In the genomic region with DNA sequence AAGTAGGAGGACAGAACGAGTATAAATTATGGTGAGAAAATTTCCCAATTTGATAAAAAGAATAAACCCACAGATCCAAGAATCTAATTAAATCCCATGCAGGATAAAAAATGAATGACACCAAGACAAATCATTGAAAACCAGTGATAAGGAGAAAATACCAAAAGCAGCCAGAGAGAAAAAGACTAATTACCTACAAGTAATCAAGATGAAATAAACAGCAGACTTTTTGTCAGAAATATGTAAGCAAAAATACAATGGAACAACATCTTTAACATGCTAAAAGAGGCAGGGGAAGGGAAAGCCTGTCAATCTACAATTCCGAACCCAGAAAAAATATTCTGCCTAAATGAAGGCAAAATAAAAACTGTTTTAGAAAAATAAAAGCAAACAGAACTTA, we compare ENCODE assay signal across 23 cellular contexts. TPM values are rescaled to one million over a fixed set of nuclear protein-coding genes. Genes with fewer than 3 reads are reported as not detected.
"Had no signal": no experiment of that assay in that cellular context is flagged by ENCODE, and none has a peak within 500 bp of the region (broad histone marks: within the 10 kb centered on the region; RNA-seq: fewer than 3 reads in every experiment).

No MANE protein-coding gene starts in this region.

- DNase-seq: KBM-7, MV-4-11, NCI-H1048, NCI-H1105, NCI-H1417, NCI-H1436 treated with DMSO at 0.1 percent for 48 hours, NCI-H1694, NCI-H187 treated with DMSO at 0.1 percent for 48 hours, NCI-H2029 treated with DMSO at 0.1 percent for 48 hours, NCI-H2171, NCI-H226, NCI-H446, NCI-H510A, NCI-H524 treated with DMSO at 0.1 percent for 48 hours, NCI-H69, NCI-H774, PC-3, SHP77, SK-N-SH, SW 1271 had no signal

- H3K4me2 ChIP-seq: SK-N-SH had no signal

- H3K27ac Mint-ChIP-seq: IgD-negative memory B cell had no signal

- H3K27ac ChIP-seq: RWPE1 had no signal

- H3K4me1 Mint-ChIP-seq: IgD-negative memory B cell had no signal

- H3K4me3 Mint-ChIP-seq: IgD-negative memory B cell had no signal

- H3K9ac ChIP-seq: SK-N-SH had no signal

- ATAC-seq: Panc1, PC-3 had no signal

RNA-seq across cellular contexts. Expression of a gene that starts 20.7 kb away (rescaled TPM):
- polyA plus RNA-seq: IgD-negative memory B cell had no signal
